9 cellular contexts compared by ENCODE assay signal in the genomic region with DNA sequence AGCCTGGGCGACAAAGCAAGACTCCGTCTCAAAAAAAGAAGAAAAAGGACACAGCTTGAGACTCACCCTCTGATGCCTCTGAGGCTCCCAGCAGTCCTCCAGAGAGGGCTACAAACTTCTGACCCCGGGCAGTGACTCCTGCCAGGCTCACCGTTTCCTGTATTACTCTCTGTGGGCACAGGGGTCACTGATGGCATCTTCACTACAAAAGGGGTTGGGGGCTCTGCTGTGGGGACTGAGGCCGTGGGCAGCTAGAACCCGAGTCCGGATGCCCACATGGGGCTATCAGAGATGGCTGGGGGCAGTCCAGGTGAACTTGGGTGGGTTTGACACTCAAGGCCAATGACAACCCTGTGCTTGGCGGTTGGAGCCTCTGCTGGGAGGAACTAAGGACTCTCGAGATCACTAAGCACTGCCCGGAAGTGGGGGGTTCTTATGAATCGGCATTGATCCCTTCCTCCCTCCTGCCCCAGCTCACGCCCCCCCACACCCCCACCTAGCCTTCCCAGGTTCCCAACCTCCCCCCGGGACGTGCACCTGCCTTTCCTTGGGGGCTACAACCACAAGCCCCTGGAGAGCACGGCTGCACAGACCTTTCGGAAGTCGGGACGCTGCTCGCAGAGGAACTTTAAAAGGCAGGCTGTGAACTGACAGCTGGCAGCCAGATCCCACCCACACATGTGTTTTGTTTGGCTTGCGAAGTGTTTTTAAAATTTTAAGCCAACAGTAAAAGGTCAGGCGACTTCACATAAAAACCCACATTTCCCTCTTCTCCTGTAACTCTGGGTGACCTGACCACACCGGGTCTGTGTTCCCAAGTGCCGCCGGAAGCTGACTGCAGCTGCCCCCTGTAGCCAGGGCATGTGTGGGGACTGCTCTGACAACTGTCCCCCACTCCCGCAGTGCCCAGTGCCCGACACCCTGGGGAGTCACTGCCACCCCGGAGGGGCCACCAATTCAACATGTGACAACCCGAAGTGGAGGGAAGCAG. TPM values are rescaled to one million over a fixed set of nuclear protein-coding genes. Genes with fewer than 3 reads are reported as not detected.
DNase-seq lines count a peak whose midpoint lies in the region; ATAC-seq, FAIRE-seq and TF ChIP-seq lines count a peak whose summit lies in the region.
"Had no signal": no experiment of that assay in that cellular context is flagged by ENCODE, and none has a peak within 500 bp of the region (broad histone marks: within the 10 kb centered on the region; RNA-seq: fewer than 3 reads in every experiment).

No MANE protein-coding gene starts in this region.

- H3K27ac Mint-ChIP-seq in CD8-positive, alpha-beta T cell = peak overlapping the region; percentile 82

- H4K20me1 ChIP-seq in K562 (replicated peaks; ENCODE audit: control insufficient read depth, insufficient read depth, low read length) = no peaks in the 10 kb centered on the region

- no TSS peak for BruUV-seq in K562 (replicated peaks; lab: Mats Ljungman, UMichigan)

- H3K36me3 Mint-ChIP-seq in CD8-positive, alpha-beta T cell = peaks cover 9% of the 10 kb centered on the region

- TF ChIP-seq EP300 in K562 (IDR thresholded peaks at IDR 0.05; ENCODE audit: low read length) = no peak

- CTCF ChIA-PET in CD8-positive, alpha-beta T cell (lab: Charles Lee) = interaction anchor here (1.1 to 6.3 kb wide), 6 partner anchors 10 to 104 kb away, joined by 3 to 71 read pairs (median 8); no protein-coding TSS in a partner anchor
- CTCF ChIA-PET in K562 (lab: Yijun Ruan, JAX; ENCODE audit: low intra/inter-chr PET ratio) = no interaction called here

- FAIRE-seq in K562 (lab: Jason Lieb, UNC) = no peak
- FAIRE-seq in urothelium cell line (lab: Jason Lieb, UNC) = no peak
- FAIRE-seq: H1 had no signal

- H3K27me3 ChIP-seq in CD8-positive, alpha-beta T cell (ENCODE audit: insufficient read depth, low read length) = no peaks in the 10 kb centered on the region
- no peaks in the 10 kb centered on the region for H3K27me3 ChIP-seq in K562 (ENCODE audit: control insufficient read depth in 2 of 2, insufficient read depth in 2 of 2, low read length in 2 of 2)
- H3K27me3 ChIP-seq in muscle layer of duodenum (ENCODE audit: low read depth, low read length) = no peaks in the 10 kb centered on the region

- no peaks in the 10 kb centered on the region for H3K9me3 Mint-ChIP-seq in CD8-positive, alpha-beta T cell

- peak overlapping the region; percentile 29 for H3K27ac ChIP-seq in CD8-positive, alpha-beta T cell (ENCODE audit: low read depth, low read length)
- H3K27ac ChIP-seq in K562 (ENCODE audit: extremely low read depth, low read depth, low read length) (peak overlapping the region; percentile 19; the same call in 1 of the 3 replicates), muscle layer of duodenum (ENCODE audit: low read length) (peak overlapping the region; percentile 56)

- peaks cover 60% of the 10 kb centered on the region for H3K79me2 ChIP-seq in K562 (ENCODE audit: control insufficient read depth, insufficient read depth, low read length)

- no peaks in the 10 kb centered on the region for H3K9me1 ChIP-seq in K562 (ENCODE audit: control insufficient read depth, insufficient read depth, low read length)

- TF ChIP-seq CTCF in CD8-positive, alpha-beta T cell (IDR thresholded peaks at IDR 0.05) = no peak
- no peak for TF ChIP-seq CTCF in K562 (IDR thresholded peaks at IDR 0.05 in 2 of 3, conservative IDR thresholded peaks at IDR 0.05 in 1 of 3; ENCODE audit: insufficient read depth in 2 of 3, low read depth in 1 of 3, low read length in 3 of 3)

- intact Hi-C loops in CD8-positive, alpha-beta T cell (cut with DNase I, micrococcal nuclease) = loop anchor here in 1 of 2 experiments (10.0 kb wide), 1 partner anchor 1461 kb away; no protein-coding TSS in a partner anchor
- intact Hi-C loops in K562 (cut with micrococcal nuclease) = no loop called here

- no peak for ATAC-seq in CD8-positive, alpha-beta T cell
- ATAC-seq in HG02852 (IDR thresholded peaks at IDR 0.05; ENCODE audit: unreplicated experiment) (peak; percentile 40), K562 (no peak), GM18498 (IDR thresholded peaks at IDR 0.05; ENCODE audit: unreplicated experiment) (no peak)

- H3K27me3 Mint-ChIP-seq in CD8-positive, alpha-beta T cell (ENCODE audit: low read depth) = no peaks in the 10 kb centered on the region

- in situ Hi-C loops in K562 (cut with MboI) = no loop called here

- H3K4me3 ChIP-seq in CD8-positive, alpha-beta T cell (ENCODE audit: low read depth, low read length) = peak overlapping the region; percentile 36
- no peak overlapping the region for H3K4me3 ChIP-seq in K562
- H3K4me3 ChIP-seq in muscle layer of duodenum (ENCODE audit: low read depth in 1 of 2, low read length in 2 of 2) = peak overlapping the region; percentile 7 to 32

- peak overlapping the region; percentile 74 for H3K4me3 Mint-ChIP-seq in CD8-positive, alpha-beta T cell

- no peak overlapping the region for H3K4me2 ChIP-seq in K562 (ENCODE audit: insufficient read depth, low read length)

- H3K9ac ChIP-seq in K562 (ENCODE audit: insufficient read depth in 1 of 2, low read depth in 2 of 2, low read length in 2 of 2) = peak overlapping the region in 1 of 2 experiments; percentile 62; a peak in 2 of 4 replicates

- H3K36me3 ChIP-seq in CD8-positive, alpha-beta T cell (ENCODE audit: insufficient read depth, low read length) = no peaks in the 10 kb centered on the region
- H3K36me3 ChIP-seq in K562 (ENCODE audit: control insufficient read depth, insufficient read depth, low read length) (peaks cover 4% of the 10 kb centered on the region; the same call in 1 of the 3 replicates), muscle layer of duodenum (ENCODE audit: control insufficient read depth in 1 of 2, insufficient read depth in 2 of 2, low read length in 2 of 2) (no peaks in the 10 kb centered on the region)

- DNase-seq in CD8-positive, alpha-beta T cell = peak in 1 of 7 experiments; percentile 44
- DNase-seq in K562 (ENCODE audit: extremely low read depth in 1 of 4, low spot score in 3 of 4) = no peak
- DNase-seq in NK-92 treated with Interleukin-12 subunit alpha and Interleukin-12 subunit beta, amount 100 ng/mL, for 24 hours (lab: John Stamatoyannopoulos, UW) = no peak
- no peak for DNase-seq in NCI-H2227 (lab: John Stamatoyannopoulos, UW; ENCODE audit: unreplicated experiment)
- DNase-seq in urothelium cell line (ENCODE audit: low spot score) = no peak

- H2AFZ ChIP-seq in K562 (ENCODE audit: low read depth, low read length) = no peak overlapping the region

- no peaks in the 10 kb centered on the region for H3K9me3 ChIP-seq in CD8-positive, alpha-beta T cell (ENCODE audit: low read length)
- H3K9me3 ChIP-seq in K562 (replicated peaks; ENCODE audit: control insufficient read depth, insufficient read depth, low read depth, low read length) (no peaks in the 10 kb centered on the region), muscle layer of duodenum (ENCODE audit: control insufficient read depth in 1 of 2, low read length in 2 of 2) (no peaks in the 10 kb centered on the region)

- POLR2A ChIA-PET in CD8-positive, alpha-beta T cell (lab: Charles Lee) = interaction anchor here (0.7 to 2.3 kb wide), 3 partner anchors 11 to 95 kb away, joined by 3 to 8 read pairs (median 6); partner anchors contain the start of gene GTF3C5
- POLR2A ChIA-PET in K562 (lab: Yijun Ruan, JAX) = interaction anchor here (1.2 kb wide), 2 partner anchors 9 to 18 kb away, joined by 3 to 4 read pairs; no protein-coding TSS in a partner anchor

- TF ChIP-seq RAD21 in K562 (CRISPR knock-in tag; conservative IDR thresholded peaks at IDR 0.05 in 1 of 2, IDR thresholded peaks at IDR 0.05 in 1 of 2) = no peak

- peaks cover 75% of the 10 kb centered on the region for H3K4me1 Mint-ChIP-seq in CD8-positive, alpha-beta T cell (ENCODE audit: low read depth)

- TF ChIP-seq POLR2A in K562 (conservative IDR thresholded peaks at IDR 0.05) = no peak

- 78% methylated on average over 22 of the region's 28 CpGs for WGBS in K562 (ENCODE audit: insufficient coverage, low coverage, missing lambda C conversion rate)

- peaks cover 73% of the 10 kb centered on the region for H3K4me1 ChIP-seq in CD8-positive, alpha-beta T cell (ENCODE audit: insufficient read depth, low read length)
- H3K4me1 ChIP-seq in K562 (replicated peaks in 1 of 2; ENCODE audit: control insufficient read depth in 2 of 2, insufficient read depth in 2 of 2, low read length in 2 of 2) (peaks cover 39 to 75% of the 10 kb centered on the region in 2 experiments), muscle layer of duodenum (ENCODE audit: control insufficient read depth in 1 of 2, insufficient read depth in 2 of 2, low read length in 2 of 2) (peaks cover 3 to 31% of the 10 kb centered on the region in 2 donors)

RNA-seq across cellular contexts. Expression of gene RALGDS, which starts 5.0 kb away (rescaled TPM):
- 100 to 1,000 TPM; 177 to 186 TPM for total RNA-seq in CD8-positive, alpha-beta T cell
- 62.0 and 176 TPM in 2 replicates for total RNA-seq in K562 (2011; cell fraction: chromatin; rRNA removed; ENCODE audit: low replicate concordance)
- 78.8 and 97.7 TPM in 2 replicates for total RNA-seq in K562 (2011; cell fraction: nucleolus; rRNA removed)
- 55.4 and 58.4 TPM in 2 replicates for total RNA-seq in K562 (2011; cell fraction: nucleoplasm; rRNA removed)
- total RNA-seq in K562 (2014; rRNA removed) (27.1 and 36.2 TPM in 2 replicates), K562 (2014; rRNA removed; fragmentation: Illumina TruSeq; extraction: Trizol) (9.4 and 12.0 TPM in 2 replicates), K562 (2015; rRNA removed; fragmentation: Illumina TruSeq; extraction: Trizol) (25.8 and 25.9 TPM in 2 replicates), K562 (2021) (28.6 and 37.3 TPM in 2 replicates)
- polyA plus RNA-seq in K562 (2011; rRNA removed) (40.3 and 45.9 TPM in 2 replicates), K562 (2014; fragmentation: Illumina TruSeq; extraction: Trizol) (28.7 and 34.9 TPM in 2 replicates), K562 (2014; fragmentation: Nextera tagmentation; extraction: Ambion mirVana) (1 to 10 TPM in 1 of 2 experiments, under 1 TPM in 1; 0.75 to 2.4 TPM), K562 (2014; rRNA removed) (39.5 and 43.3 TPM in 2 replicates)
- 34.7 and 62.2 TPM in 2 replicates for polyA plus RNA-seq in K562 (2011; cell fraction: cytosol; rRNA removed)
- 170 and 326 TPM in 2 replicates for polyA plus RNA-seq in K562 (2011; cell fraction: nucleus; rRNA removed)
- 26.3 and 47.2 TPM in 2 replicates for polyA plus RNA-seq in K562 (2012)
- polyA minus RNA-seq in K562 (2011; rRNA and poly(A)+ RNA removed) = 12.0 and 17.4 TPM in 2 replicates
- polyA minus RNA-seq in K562 (2011; cell fraction: cytosol; rRNA and poly(A)+ RNA removed) = 13.6 and 18.5 TPM in 2 replicates
- 30.2 and 36.5 TPM in 2 replicates for polyA minus RNA-seq in K562 (2011; cell fraction: nucleus; rRNA and poly(A)+ RNA removed)

RNA-seq across cellular contexts. Expression of gene GBGT1, which starts 37.7 kb away (rescaled TPM):
- total RNA-seq in CD8-positive, alpha-beta T cell = under 1 TPM; 0.53 to 0.84 TPM
- total RNA-seq in K562 (2011; cell fraction: chromatin; rRNA removed; ENCODE audit: low replicate concordance) = 36.0 and 113 TPM in 2 replicates
- 65.4 and 76.9 TPM in 2 replicates for total RNA-seq in K562 (2011; cell fraction: nucleolus; rRNA removed)
- total RNA-seq in K562 (2011; cell fraction: nucleoplasm; rRNA removed) = 49.2 and 52.3 TPM in 2 replicates
- total RNA-seq in K562 (2014; rRNA removed) (20.7 and 23.6 TPM in 2 replicates), K562 (2014; rRNA removed; fragmentation: Illumina TruSeq; extraction: Trizol) (6.3 and 9.4 TPM in 2 replicates), K562 (2015; rRNA removed; fragmentation: Illumina TruSeq; extraction: Trizol) (13.7 and 15.3 TPM in 2 replicates), K562 (2021) (24.6 and 25.8 TPM in 2 replicates)
- polyA plus RNA-seq in K562 (2011; rRNA removed) (10.1 and 20.2 TPM in 2 replicates), K562 (2014; fragmentation: Illumina TruSeq; extraction: Trizol) (17.8 and 18.8 TPM in 2 replicates), K562 (2014; fragmentation: Nextera tagmentation; extraction: Ambion mirVana) (1 to 10 TPM in 1 of 2 experiments, under 1 TPM in 1; 0.55 to 1.6 TPM), K562 (2014; rRNA removed) (16.1 and 20.6 TPM in 2 replicates)
- 19.0 and 25.7 TPM in 2 replicates for polyA plus RNA-seq in K562 (2011; cell fraction: cytosol; rRNA removed)
- polyA plus RNA-seq in K562 (2011; cell fraction: nucleus; rRNA removed) = 44.6 and 60.7 TPM in 2 replicates
- 11.5 and 21.9 TPM in 2 replicates for polyA plus RNA-seq in K562 (2012)
- 12.7 and 14.4 TPM in 2 replicates for polyA minus RNA-seq in K562 (2011; rRNA and poly(A)+ RNA removed)
- polyA minus RNA-seq in K562 (2011; cell fraction: cytosol; rRNA and poly(A)+ RNA removed) = 12.8 and 20.2 TPM in 2 replicates
- polyA minus RNA-seq in K562 (2011; cell fraction: nucleus; rRNA and poly(A)+ RNA removed) = 24.2 and 31.3 TPM in 2 replicates
